ENCODE assay signal across 27 cellular contexts in the genomic region with DNA sequence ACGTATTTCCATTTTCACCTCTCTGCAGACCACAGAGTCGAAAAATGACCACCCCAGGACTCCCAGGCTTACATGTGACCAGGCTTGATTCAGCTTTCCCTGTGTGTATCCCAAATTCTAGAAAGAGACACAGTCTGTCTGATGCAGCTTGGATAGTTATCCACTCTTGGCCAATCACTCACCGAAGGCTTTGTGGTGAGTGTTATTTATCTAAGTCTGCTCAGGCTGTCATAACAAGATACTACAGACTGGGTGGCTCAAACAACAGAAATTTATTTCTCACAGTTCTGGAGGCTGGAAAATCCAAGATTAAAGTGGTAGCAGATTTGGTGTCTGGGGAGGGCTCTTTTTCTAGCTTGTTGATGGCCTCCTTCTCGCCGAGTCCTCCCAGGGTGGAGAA.
DNase-seq lines count a peak whose midpoint lies in the region; ATAC-seq and TF ChIP-seq lines count a peak whose summit lies in the region.
"Had no signal": no experiment of that assay in that cellular context is flagged by ENCODE, and none has a peak within 500 bp of the region (broad histone marks: within the 10 kb centered on the region; RNA-seq: fewer than 3 reads in every experiment).

No MANE protein-coding gene starts in this region.

- H3K27ac ChIP-seq in right cardiac atrium (ENCODE audit: low read length) = peak overlapping the region; percentile 61
- peak overlapping the region in 5 of 10 donors; percentile 12 to 70 (median 54) for H3K27ac ChIP-seq in heart right ventricle
- H3K27ac ChIP-seq in esophagus squamous epithelium = peak overlapping the region in 3 of 4 donors; percentile 19 to 42 (median 34)
- H3K27ac ChIP-seq in psoas muscle = peak overlapping the region; percentile 99
- peak overlapping the region in 3 of 4 donors; percentile 28 to 67 (median 65) for H3K27ac ChIP-seq in upper lobe of left lung
- H3K27ac ChIP-seq in A673 (ENCODE audit: low read depth, low read length, poor library complexity, severe bottlenecking) = no peak overlapping the region
- H3K27ac ChIP-seq: suprapubic skin had no signal

- H3K36me3 ChIP-seq in heart right ventricle (peaks cover 0 to 12% (median 0%) of the 10 kb centered on the region in 9 donors), esophagus squamous epithelium (peaks cover 0 to 25% (median 0%) of the 10 kb centered on the region in 3 donors), psoas muscle (ENCODE audit: insufficient read depth in 1 of 2, low read depth in 1 of 2) (peaks cover 0 to 7% of the 10 kb centered on the region in 2 donors), upper lobe of left lung (peaks cover 7 to 51% (median 24%) of the 10 kb centered on the region in 4 donors), A673 (ENCODE audit: insufficient read depth, low read length, poor library complexity, severe bottlenecking) (no peaks in the 10 kb centered on the region)
- H3K36me3 ChIP-seq: BE2C had no signal

- CTCF ChIA-PET in A673 (lab: Charles Lee) = no interaction called here

- H3K27me3 ChIP-seq in right cardiac atrium (ENCODE audit: control insufficient read depth, insufficient read depth) (no peaks in the 10 kb centered on the region), heart right ventricle (no peaks in the 10 kb centered on the region), esophagus squamous epithelium (no peaks in the 10 kb centered on the region), psoas muscle (ENCODE audit: insufficient read depth in 3 of 3, low read length in 2 of 3) (no peaks in the 10 kb centered on the region), upper lobe of left lung (no peaks in the 10 kb centered on the region), A673 (replicated peaks; ENCODE audit: insufficient read depth, low read depth, low read length, poor library complexity) (no peaks in the 10 kb centered on the region)
- H3K27me3 ChIP-seq: suprapubic skin had no signal

- TF ChIP-seq CTCF in heart right ventricle (IDR thresholded peaks at IDR 0.05) (no peak), esophagus squamous epithelium (IDR thresholded peaks at IDR 0.05) (no peak), psoas muscle (IDR thresholded peaks at IDR 0.05) (no peak), upper lobe of left lung (IDR thresholded peaks at IDR 0.05) (no peak), A673 (conservative IDR thresholded peaks at IDR 0.05; ENCODE audit: low read depth, low read length) (no peak)

- no peaks in the 10 kb centered on the region for H3K9me3 ChIP-seq in right cardiac atrium (ENCODE audit: control insufficient read depth, low read length)
- no peaks in the 10 kb centered on the region for H3K9me3 ChIP-seq in heart right ventricle
- H3K9me3 ChIP-seq in esophagus squamous epithelium = no peaks in the 10 kb centered on the region
- H3K9me3 ChIP-seq in psoas muscle = no peaks in the 10 kb centered on the region
- no peaks in the 10 kb centered on the region for H3K9me3 ChIP-seq in upper lobe of left lung
- no peaks in the 10 kb centered on the region for H3K9me3 ChIP-seq in A673 (ENCODE audit: low read depth, low read length, poor library complexity, severe bottlenecking)
- H3K9me3 ChIP-seq: BE2C, suprapubic skin had no signal

- TF ChIP-seq POLR2A in esophagus squamous epithelium (IDR thresholded peaks at IDR 0.05) = no peak
- TF ChIP-seq POLR2A in upper lobe of left lung (IDR thresholded peaks at IDR 0.05) = no peak

- H3K4me3 ChIP-seq in right cardiac atrium (ENCODE audit: low read length) (no peak overlapping the region), heart right ventricle (no peak overlapping the region), esophagus squamous epithelium (no peak overlapping the region), psoas muscle (no peak overlapping the region), upper lobe of left lung (no peak overlapping the region), A673 (ENCODE audit: low read depth, low read length, poor library complexity, severe bottlenecking) (no peak overlapping the region)
- H3K4me3 ChIP-seq: suprapubic skin had no signal

- ATAC-seq in right cardiac atrium (peak; percentile 19 to 72), heart right ventricle (no peak), psoas muscle (no peak), upper lobe of left lung (ENCODE audit: low FRiP score in 2 of 2) (no peak)
- ATAC-seq: stimulated activated naive B cell treated with anti-CD40 and anti-IgM and Interleukin-4, amounts not matched to agents 10 μg/mL and 1 μg/mL and 100 μg/mL, for 72 hours had no signal

- POLR2A ChIA-PET in A673 (lab: Charles Lee; ENCODE audit: low non-redundant PET) = no interaction called here

- H3K4me1 ChIP-seq in right cardiac atrium (ENCODE audit: control insufficient read depth, insufficient read depth, low read length) (peaks cover 62% of the 10 kb centered on the region), heart right ventricle (peaks cover 32 to 95% (median 88%) of the 10 kb centered on the region in 9 donors), esophagus squamous epithelium (peaks cover 0 to 72% (median 23%) of the 10 kb centered on the region in 3 donors), psoas muscle (peaks cover 88% of the 10 kb centered on the region), upper lobe of left lung (peaks cover 73 to 96% (median 81%) of the 10 kb centered on the region in 4 donors), A673 (ENCODE audit: insufficient read depth, low read length, poor library complexity, severe bottlenecking) (peaks cover 8% of the 10 kb centered on the region)
- H3K4me1 ChIP-seq: BE2C had no signal

- BruUV-seq in A673 (replicated peaks; lab: Mats Ljungman, UMichigan) = no TSS peak

- 71% methylated on average over 5 of the region's 5 CpGs for WGBS in right cardiac atrium
- WGBS in heart right ventricle, 2 donors = 79 to 86% methylated on average over 5 of the region's 5 CpGs
- 63 to 85% methylated on average over 5 of the region's 5 CpGs for WGBS in esophagus squamous epithelium, 2 donors
- 59 to 84% (median 72%) methylated on average over 5 of the region's 5 CpGs for WGBS in psoas muscle, 3 donors
- 87 to 88% methylated on average over 5 of the region's 5 CpGs for WGBS in upper lobe of left lung, 2 donors

- no peak for TF ChIP-seq EP300 in upper lobe of left lung (IDR thresholded peaks at IDR 0.05)

- DNase-seq in right cardiac atrium (no peak), heart right ventricle (no peak), esophagus squamous epithelium (lab: John Stamatoyannopoulos, UW) (no peak), psoas muscle (no peak), upper lobe of left lung (no peak), NCI-H774 (lab: John Stamatoyannopoulos, UW) (no peak), A673 (ENCODE audit: low spot score) (no peak), kidney tubule cell (ENCODE audit: low spot score) (no peak)
- DNase-seq: ACHN; activated CD4-positive, alpha-beta T cell treated with anti-CD3 and anti-CD28 coated beads, Interleukin-2, amount 10 ng/mL, durations not matched to agents 24 days and 14 days; activated T-cell treated with anti-CD3 and anti-CD28 coated beads, Interleukin-2, amount 50 U/mL, for 1 hour; BE2C; DMS153; effector CD8-positive, alpha-beta T cell; foreskin fibroblast; Kasumi-1; mesendoderm; MV-4-11; naive B cell; NCI-H146; NK-92 treated with Interleukin-12 subunit alpha and Interleukin-12 subunit beta, amount 100 ng/mL, for 24 hours; occipital lobe; retina; Right ventricle myocardium superior; stimulated activated CD4-positive, alpha-beta T cell treated with anti-CD3 and anti-CD28 coated beads, Interleukin-4, amount 100 ng/mL, for 4 hours; stimulated activated naive B cell treated with anti-CD40 and anti-IgM and Interleukin-4, amounts not matched to agents 10 μg/mL and 1 μg/mL and 100 μg/mL, for 72 hours had no signal

- intact Hi-C loops in right cardiac atrium (cut with DNase I) (no loop called here), heart right ventricle (cut with DNase I) (loop anchor here in 2 of 10 donors (5.0 to 10.0 kb wide), 2 partner anchors 40 to 58 kb away; no protein-coding TSS in a partner anchor), esophagus squamous epithelium (cut with DNase I) (no loop called here), psoas muscle (cut with DNase I) (loop anchor here in 1 of 2 donors (5.0 kb wide), 1 partner anchor 50 kb away; no protein-coding TSS in a partner anchor), A673 (cut with micrococcal nuclease; ENCODE audit: unreplicated experiment) (no loop called here)

Comparison
In these comparisons a context has a peak if more than half of its experiments do, and no peak if none do; other contexts are left out.
1. ATAC-seq: peak in right cardiac atrium (2 of 2); none in heart right ventricle (0 of 8), psoas muscle (0 of 4) and upper lobe of left lung (0 of 2).